In the genomic region with DNA sequence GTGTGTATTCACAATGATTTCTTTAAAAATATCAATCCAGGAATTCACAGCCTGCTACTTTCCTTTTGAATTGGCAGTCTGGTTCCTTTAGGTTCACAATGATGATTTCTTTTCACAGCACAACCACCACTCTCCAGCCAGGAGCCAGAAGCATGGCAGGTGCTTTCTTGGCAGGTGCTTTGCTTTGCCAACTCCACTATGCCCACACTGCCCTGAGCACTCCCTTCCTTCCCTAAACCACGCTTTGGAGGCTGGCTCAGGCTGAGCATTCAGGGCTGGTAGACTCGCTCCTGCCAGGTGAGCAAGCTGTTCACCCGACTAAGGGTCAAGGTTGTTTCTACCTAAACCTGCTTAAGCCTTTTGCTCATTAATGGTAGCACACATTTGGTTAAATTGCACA, we compare ENCODE assay signal across 15 cellular contexts.
"Had no signal": no experiment of that assay in that cellular context is flagged by ENCODE, and none has a peak within 500 bp of the region (broad histone marks: within the 10 kb centered on the region; RNA-seq: fewer than 3 reads in every experiment).

No MANE protein-coding gene starts in this region.

- DNase-seq: activated CD8-positive, alpha-beta memory T cell treated with anti-CD3 and anti-CD28 coated beads, Interleukin-2, amount 50 U/mL, for 48 hours; activated CD8-positive, alpha-beta T cell treated with anti-CD3 and anti-CD28 coated beads for 36 hours; activated naive CD4-positive, alpha-beta T cell; amniotic stem cell; cerebellar nuclear complex; hypothalamus; stimulated activated CD4-positive, alpha-beta T cell treated with anti-CD3 and anti-CD28 coated beads, Interleukin-2, amount 100 ng/mL, for 24 hours; stimulated activated naive CD4-positive, alpha-beta T cell treated with Interleukin-2 at 50 U/mL for 16 hours; T1000 had no signal

- H3K9me3 Mint-ChIP-seq: activated CD8-positive, alpha-beta T cell treated with anti-CD3 and anti-CD28 coated beads for 36 hours; activated T-helper 1 cell treated with anti-CD3 and anti-CD28 coated beads, Interleukin-12 subunit alpha, Interleukin-12 subunit beta, Interleukin-2, Interleukin-4 antibody, amounts not matched to agents 30 ng/mL and 10 ng/mL and 1 ng/mL, durations not matched to agents 14 hours and 24 hours and 36 hours; type B pancreatic cell had no signal

- H3K4me3 Mint-ChIP-seq: activated CD8-positive, alpha-beta T cell treated with anti-CD3 and anti-CD28 coated beads for 36 hours; activated T-helper 1 cell treated with anti-CD3 and anti-CD28 coated beads, Interleukin-12 subunit alpha, Interleukin-12 subunit beta, Interleukin-2, Interleukin-4 antibody, amounts not matched to agents 30 ng/mL and 10 ng/mL and 1 ng/mL, durations not matched to agents 14 hours and 24 hours and 36 hours; mesothelial cell of epicardium; type B pancreatic cell had no signal

- H3K27ac Mint-ChIP-seq: activated T-helper 1 cell treated with anti-CD3 and anti-CD28 coated beads, Interleukin-12 subunit alpha, Interleukin-12 subunit beta, Interleukin-2, Interleukin-4 antibody, amounts not matched to agents 30 ng/mL and 10 ng/mL and 1 ng/mL, durations not matched to agents 14 hours and 24 hours and 36 hours; mesothelial cell of epicardium; type B pancreatic cell had no signal

- H3K27me3 Mint-ChIP-seq: activated CD8-positive, alpha-beta T cell treated with anti-CD3 and anti-CD28 coated beads for 36 hours; type B pancreatic cell had no signal

- H3K4me1 Mint-ChIP-seq: mesothelial cell of epicardium had no signal

- H3K36me3 Mint-ChIP-seq: mesothelial cell of epicardium, type B pancreatic cell had no signal

- ATAC-seq: activated CD8-positive, alpha-beta T cell treated with anti-CD3 and anti-CD28 coated beads for 36 hours; body of pancreas; esophagus mucosa; sciatic nerve had no signal
